9 cellular contexts compared by ENCODE assay signal in the genomic region with DNA sequence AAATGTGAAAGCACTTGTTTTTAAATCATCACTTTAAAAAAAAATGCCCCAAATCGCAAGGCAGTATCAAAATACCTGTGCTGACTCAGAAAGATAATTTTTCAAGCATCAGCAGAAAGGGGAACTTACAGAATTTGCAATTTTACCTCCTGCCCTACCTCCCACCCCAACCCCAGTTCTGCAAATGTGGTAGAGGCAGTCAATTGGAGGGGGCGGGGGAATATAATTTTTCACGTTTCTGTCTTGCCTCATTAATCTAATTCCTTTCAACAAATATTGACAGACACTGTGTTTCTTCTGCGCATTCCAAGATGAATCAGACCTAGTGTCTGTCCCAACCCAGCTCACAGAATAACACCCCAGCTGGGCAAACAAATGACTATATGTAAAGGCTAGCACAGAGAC.
DNase-seq lines count a peak whose midpoint lies in the region; ATAC-seq and TF ChIP-seq lines count a peak whose summit lies in the region.
"Had no signal": no experiment of that assay in that cellular context is flagged by ENCODE, and none has a peak within 500 bp of the region (broad histone marks: within the 10 kb centered on the region; RNA-seq: fewer than 3 reads in every experiment).

No MANE protein-coding gene starts in this region.

- H3K4me3 Mint-ChIP-seq in Calu3 (ENCODE audit: low read depth, unreplicated experiment) (no peak overlapping the region), CD14-positive monocyte (peak overlapping the region in 1 of 2 donors; percentile 1)
- H3K4me3 Mint-ChIP-seq in activated naive CD8-positive, alpha-beta T cell treated with anti-CD3 and anti-CD28 coated beads, Interleukin-2, amount 50 U/mL, for 24 hours: no peak overlapping the region
- no peak overlapping the region for H3K4me3 Mint-ChIP-seq in CD4-positive, alpha-beta T cell
- H3K4me3 Mint-ChIP-seq: neural crest cell had no signal

- BruUV-seq in Calu3 (replicated peaks; lab: Mats Ljungman, UMichigan): no TSS peak

- intact Hi-C loops in Calu3 (cut with micrococcal nuclease; ENCODE audit: unreplicated experiment): no loop called here
- intact Hi-C loops in CD14-positive monocyte (cut with micrococcal nuclease): no loop called here
- intact Hi-C loops in CD4-positive, alpha-beta T cell (cut with DNase I, micrococcal nuclease): no loop called here

- no peaks in the 10 kb centered on the region for H3K27me3 Mint-ChIP-seq in Calu3 (ENCODE audit: unreplicated experiment)
- no peaks in the 10 kb centered on the region for H3K27me3 Mint-ChIP-seq in activated naive CD8-positive, alpha-beta T cell treated with anti-CD3 and anti-CD28 coated beads, Interleukin-2, amount 50 U/mL, for 24 hours
- H3K27me3 Mint-ChIP-seq in CD14-positive monocyte (ENCODE audit: low read depth in 3 of 3): peaks cover 5 to 8% (median 7%) of the 10 kb centered on the region in 3 donors
- H3K27me3 Mint-ChIP-seq in CD4-positive, alpha-beta T cell: no peaks in the 10 kb centered on the region

- ATAC-seq in GM19023 (IDR thresholded peaks at IDR 0.05; ENCODE audit: unreplicated experiment) (peak; percentile 65), HG03066 (IDR thresholded peaks at IDR 0.05; ENCODE audit: low read depth, unreplicated experiment) (peak; percentile 69)
- ATAC-seq in activated naive CD8-positive, alpha-beta T cell treated with anti-CD3 and anti-CD28 coated beads, Interleukin-2, amount 50 U/mL, for 24 hours: peak; percentile 41
- ATAC-seq in CD4-positive, alpha-beta T cell (ENCODE audit: poor library complexity): no peak

- H3K9me3 Mint-ChIP-seq in Calu3 (ENCODE audit: low read depth, unreplicated experiment) (peaks cover 3% of the 10 kb centered on the region), CD14-positive monocyte (peaks cover 0 to 15% (median 3%) of the 10 kb centered on the region in 7 donors)
- H3K9me3 Mint-ChIP-seq in activated naive CD8-positive, alpha-beta T cell treated with anti-CD3 and anti-CD28 coated beads, Interleukin-2, amount 50 U/mL, for 24 hours: peaks cover 10% of the 10 kb centered on the region
- no peaks in the 10 kb centered on the region for H3K9me3 Mint-ChIP-seq in CD4-positive, alpha-beta T cell

- POLR2A ChIA-PET in CD4-positive, alpha-beta T cell (lab: Charles Lee): no interaction called here

- no peak overlapping the region for H3K27ac Mint-ChIP-seq in Calu3 (ENCODE audit: unreplicated experiment)
- peak overlapping the region; percentile 28 for H3K27ac Mint-ChIP-seq in activated naive CD8-positive, alpha-beta T cell treated with anti-CD3 and anti-CD28 coated beads, Interleukin-2, amount 50 U/mL, for 24 hours
- H3K27ac Mint-ChIP-seq in CD14-positive monocyte: no peak overlapping the region
- no peak overlapping the region for H3K27ac Mint-ChIP-seq in CD4-positive, alpha-beta T cell

- H3K4me1 Mint-ChIP-seq in Calu3 (ENCODE audit: low read depth, unreplicated experiment) (peaks cover 48% of the 10 kb centered on the region), CD14-positive monocyte (no peaks in the 10 kb centered on the region)
- H3K4me1 Mint-ChIP-seq in activated naive CD8-positive, alpha-beta T cell treated with anti-CD3 and anti-CD28 coated beads, Interleukin-2, amount 50 U/mL, for 24 hours: peaks cover 40% of the 10 kb centered on the region
- peaks cover 18% of the 10 kb centered on the region for H3K4me1 Mint-ChIP-seq in CD4-positive, alpha-beta T cell (ENCODE audit: low read depth)

- H3K27ac ChIP-seq in CD4-positive, alpha-beta T cell (ENCODE audit: low read depth, low read length): no peak overlapping the region

- no peaks in the 10 kb centered on the region for H3K27me3 ChIP-seq in CD4-positive, alpha-beta T cell (ENCODE audit: control insufficient read depth, insufficient read depth, low read length)

- no peaks in the 10 kb centered on the region for H3K9me3 ChIP-seq in CD4-positive, alpha-beta T cell (ENCODE audit: control insufficient read depth, low read length)

- peak; percentile 11 for DNase-seq in Calu3
- DNase-seq in activated naive CD8-positive, alpha-beta T cell treated with anti-CD3 and anti-CD28 coated beads, Interleukin-2, amount 50 U/mL, for 24 hours: no peak
- DNase-seq in anterior cingulate cortex (lab: John Stamatoyannopoulos, UW): no peak
- no peak for DNase-seq in activated CD4-positive, alpha-beta T cell treated with anti-CD3 and anti-CD28 coated beads for 4 hours
- no peak for DNase-seq in CD14-positive monocyte (ENCODE audit: low spot score)
- DNase-seq in CD4-positive, alpha-beta T cell: no peak

- TF ChIP-seq CTCF in Calu3 (IDR thresholded peaks at IDR 0.05; ENCODE audit: unreplicated experiment): no peak
- TF ChIP-seq CTCF in CD14-positive monocyte (IDR thresholded peaks at IDR 0.05): no peak
- no peak for TF ChIP-seq CTCF in CD4-positive, alpha-beta T cell (IDR thresholded peaks at IDR 0.05)

- H3K36me3 Mint-ChIP-seq in Calu3 (ENCODE audit: insufficient read depth, unreplicated experiment) (peaks cover 7% of the 10 kb centered on the region), CD14-positive monocyte (no peaks in the 10 kb centered on the region)
- peaks cover 14% of the 10 kb centered on the region for H3K36me3 Mint-ChIP-seq in activated naive CD8-positive, alpha-beta T cell treated with anti-CD3 and anti-CD28 coated beads, Interleukin-2, amount 50 U/mL, for 24 hours (ENCODE audit: low read depth)
- no peaks in the 10 kb centered on the region for H3K36me3 Mint-ChIP-seq in CD4-positive, alpha-beta T cell (ENCODE audit: low read depth)

- CTCF ChIA-PET in Calu3 (lab: Charles Lee): interaction anchor here (1.0 kb wide), 1 partner anchor 212 kb away, joined by 3 read pairs; no protein-coding TSS in a partner anchor
- CTCF ChIA-PET in CD4-positive, alpha-beta T cell (lab: Charles Lee): no interaction called here
